In genomic region chr12:109927622-109928021, GRCh38 we compare ENCODE assay signal across 8 cellular contexts. TPM values are rescaled to one million over a fixed set of nuclear protein-coding genes. Genes with fewer than 3 reads are reported as not detected.
DNase-seq lines count a peak whose midpoint lies in the region; ATAC-seq and TF ChIP-seq lines count a peak whose summit lies in the region.

No MANE protein-coding gene starts in this region.

- TF ChIP-seq CTCF in 22Rv1 (IDR thresholded peaks at IDR 0.05) (peak; percentile 94), GM12873 (IDR thresholded peaks at IDR 0.05; ENCODE audit: insufficient read depth, low read depth, low read length, missing control alignments) (peak; percentile 83)

- intact Hi-C loops in right cardiac atrium (cut with DNase I) = no loop called here

- H3K4me1 ChIP-seq in right cardiac atrium (ENCODE audit: control insufficient read depth, insufficient read depth, low read length) = no peaks in the 10 kb centered on the region

- H3K9me3 ChIP-seq in right cardiac atrium (ENCODE audit: control insufficient read depth, low read length) = no peaks in the 10 kb centered on the region

- H3K27me3 ChIP-seq in right cardiac atrium (ENCODE audit: control insufficient read depth, insufficient read depth) = no peaks in the 10 kb centered on the region

- no peak overlapping the region for H3K4me3 ChIP-seq in right cardiac atrium (ENCODE audit: low read length)

- WGBS in right cardiac atrium = 80% methylated on average over 8 of the region's 8 CpGs

- H3K27ac ChIP-seq in 22Rv1 (no peak overlapping the region), right cardiac atrium (ENCODE audit: low read length) (no peak overlapping the region)

- peak; percentile 11 for DNase-seq in OCI-M1 (lab: John Stamatoyannopoulos, UW)
- DNase-seq in activated naive CD4-positive, alpha-beta T cell treated with Interleukin-2 at 50 U/mL for 16 hours = peak; percentile 38
- peak in 2 of 3 donors; percentile 32 to 64 for DNase-seq in right cardiac atrium
- peak; percentile 7 to 19 (median 17) for DNase-seq in stimulated activated CD4-positive, alpha-beta T cell treated with anti-CD3 and anti-CD28 coated beads, TNF-alpha, amount 100 ng/mL, for 48 hours (ENCODE audit: low read depth in 3 of 3)

- ATAC-seq in right cardiac atrium = peak; percentile 25 to 34
- ATAC-seq in HG02885 (IDR thresholded peaks at IDR 0.05; ENCODE audit: poor library complexity, unreplicated experiment) = no peak
- ATAC-seq in GM19395 (IDR thresholded peaks at IDR 0.05; ENCODE audit: unreplicated experiment) = no peak

RNA-seq across cellular contexts. Expression of gene TCHP, which starts 27.5 kb away (rescaled TPM):
- total RNA-seq in right cardiac atrium = 10 to 100 TPM in 3 of 4 donors, 1 to 10 TPM in 1; 7.1 to 13.5 (median 10.3) TPM
- 10.1 TPM for polyA plus RNA-seq in right cardiac atrium

RNA-seq across cellular contexts. Expression of gene GLTP, which starts 47.3 kb away (rescaled TPM):
- 10 to 100 TPM; 20.5 to 26.8 (median 22.3) TPM for total RNA-seq in right cardiac atrium
- polyA plus RNA-seq in right cardiac atrium = 20.7 TPM

Comparison
In these comparisons a context has a peak if more than half of its experiments do, and no peak if none do; other contexts are left out.
1. ATAC-seq: peak in right cardiac atrium (2 of 2); none in HG02885 (single experiment) and GM19395 (single experiment).
2. Peak in every context shown above with its lines, with median percentiles within 50 percentile points of each other: DNase-seq.